17 cellular contexts compared by ENCODE assay signal in the genomic region with DNA sequence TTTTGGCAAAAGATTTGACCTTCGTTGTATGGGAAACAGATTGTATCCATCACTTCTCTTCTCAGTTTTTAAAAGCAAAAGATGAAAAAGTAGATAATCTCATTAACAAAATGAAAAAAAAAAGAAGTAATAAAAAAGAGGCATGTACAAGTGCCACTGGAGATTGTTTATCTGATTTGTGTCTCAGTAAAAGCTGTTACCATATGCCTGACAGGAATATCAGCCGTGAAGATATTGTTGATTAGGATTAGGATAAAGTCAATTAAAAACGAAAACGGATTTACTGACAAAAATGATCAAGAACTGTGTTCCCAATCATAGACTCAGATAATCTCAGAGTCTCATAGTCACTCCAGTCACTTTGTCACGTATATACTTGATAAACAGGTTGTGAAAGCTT.
"Had no signal": no experiment of that assay in that cellular context is flagged by ENCODE, and none has a peak within 500 bp of the region (broad histone marks: within the 10 kb centered on the region; RNA-seq: fewer than 3 reads in every experiment).

No MANE protein-coding gene starts in this region.

- ATAC-seq: HepG2 had no signal

- H3K27me3 ChIP-seq: MG63, SJSA1 had no signal

- H3K9me3 ChIP-seq: MG63, SJSA1 had no signal

- DNase-seq: IMR-90, Karpas-422, KG1, MG63, NCI-H1092, NCI-H1105 treated with DMSO at 0.1 percent for 48 hours, NCI-H1417 treated with DMSO at 0.1 percent for 48 hours, NCI-H1930, NCI-H2081, NCI-H2107, NCI-H345, NCI-H526, Right ventricle myocardium superior, RPMI8226, SIG-M5 had no signal

- H3K4me3 ChIP-seq: MG63, SJSA1 had no signal

- H3K36me3 ChIP-seq: MG63, SJSA1 had no signal

- H3K27ac ChIP-seq: SJSA1 had no signal
